Comparison of ENCODE assay signal across 8 cellular contexts in the genomic region with DNA sequence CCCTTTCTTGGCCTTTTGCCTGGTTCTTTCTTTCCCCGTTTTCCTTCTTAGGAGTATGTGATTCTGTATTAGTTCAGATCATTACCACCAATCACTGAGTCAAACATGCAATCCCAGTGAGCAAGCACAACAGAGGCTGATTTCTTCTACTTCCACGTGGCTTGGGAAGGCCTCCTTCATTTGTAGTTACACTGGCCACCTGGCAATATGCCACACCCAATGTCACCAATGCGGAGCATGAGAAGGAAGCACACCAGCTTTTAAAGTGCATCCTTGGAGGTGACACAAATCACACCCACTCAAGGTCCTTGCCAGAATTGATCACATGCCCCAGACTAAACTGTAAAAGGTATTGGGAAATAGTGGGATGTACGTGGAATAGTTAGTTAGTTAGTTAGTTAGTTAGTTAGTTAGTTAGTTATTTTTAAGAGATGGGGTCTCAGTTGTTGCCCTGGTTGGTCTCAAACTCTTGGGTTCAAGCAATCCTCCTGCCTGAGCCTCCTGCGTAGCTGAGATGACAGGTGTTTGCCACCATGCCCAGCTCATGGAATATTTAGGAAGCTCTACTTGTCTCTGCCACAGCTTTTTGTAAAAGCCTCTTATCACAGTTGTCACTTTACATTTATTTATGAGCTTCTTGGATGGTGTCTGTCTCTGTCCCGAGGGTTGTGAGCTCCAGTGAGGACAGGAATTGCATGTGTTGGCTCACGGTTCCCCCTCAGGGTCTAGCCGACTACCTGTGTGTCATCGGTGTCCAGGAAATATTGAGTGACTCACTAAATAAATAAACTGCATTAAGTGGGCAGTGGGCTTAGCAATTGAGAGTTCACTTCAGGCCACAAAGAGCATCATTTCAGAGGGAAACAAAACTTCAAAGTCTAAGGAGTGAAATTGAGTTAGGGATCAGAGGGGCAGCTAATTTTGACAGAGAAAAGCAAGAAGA. TPM values are rescaled to one million over a fixed set of nuclear protein-coding genes. Genes with fewer than 3 reads are reported as not detected.
DNase-seq lines count a peak whose midpoint lies in the region; ATAC-seq, FAIRE-seq and TF ChIP-seq lines count a peak whose summit lies in the region.
"Had no signal": no experiment of that assay in that cellular context is flagged by ENCODE, and none has a peak within 500 bp of the region (broad histone marks: within the 10 kb centered on the region; RNA-seq: fewer than 3 reads in every experiment).

No MANE protein-coding gene starts in this region.

- H3K27ac ChIP-seq in dorsolateral prefrontal cortex (peak overlapping the region in 32 of 59 donors; percentile 1 to 68 (median 40)), osteoblast (ENCODE audit: low read depth, low read length) (no peak overlapping the region)

- intact Hi-C loops in dorsolateral prefrontal cortex (cut with DNase I), result no loop called here

- ATAC-seq in HG03108 (IDR thresholded peaks at IDR 0.05; ENCODE audit: unreplicated experiment), result no peak

- H3K36me3 ChIP-seq in osteoblast (ENCODE audit: insufficient read depth, low read length), result no peaks in the 10 kb centered on the region

- H3K27me3 ChIP-seq in dorsolateral prefrontal cortex (no peaks in the 10 kb centered on the region), osteoblast (ENCODE audit: insufficient read depth, low read length) (no peaks in the 10 kb centered on the region)

- H3K4me1 ChIP-seq in osteoblast (ENCODE audit: insufficient read depth, low read length), result peaks cover 5% of the 10 kb centered on the region

- no peaks in the 10 kb centered on the region for H3K79me2 ChIP-seq in osteoblast (ENCODE audit: insufficient read depth, low read length)

- peak overlapping the region; percentile 53 for H2AFZ ChIP-seq in osteoblast (ENCODE audit: low read length)

- no peak for TF ChIP-seq POLR2A in GM12892 (IDR thresholded peaks at IDR 0.05; ENCODE audit: low read depth, low read length)

- H3K4me2 ChIP-seq in osteoblast (ENCODE audit: insufficient read depth, low read length), result no peak overlapping the region

- no peaks in the 10 kb centered on the region for H4K20me1 ChIP-seq in osteoblast (ENCODE audit: insufficient read depth, low read length)

- no peak for TF ChIP-seq CTCF in dorsolateral prefrontal cortex (IDR thresholded peaks at IDR 0.05 in 54 of 56, conservative IDR thresholded peaks at IDR 0.05 in 2 of 56; ENCODE audit: low read depth in 1 of 56, partially characterized antibody in 56 of 56)
- TF ChIP-seq CTCF in osteoblast (IDR thresholded peaks at IDR 0.05; ENCODE audit: extremely low read depth, low read depth, low read length), result no peak

- no peaks in the 10 kb centered on the region for H3K9me3 ChIP-seq in osteoblast (ENCODE audit: low read depth, low read length)

- peak; percentile 69 for FAIRE-seq in GM12892 (lab: Jason Lieb, UNC)

- DNase-seq in GM12892 (ENCODE audit: insufficient read length) (no peak), NCI-H2227 (lab: John Stamatoyannopoulos, UW; ENCODE audit: unreplicated experiment) (peak; percentile 27), dorsolateral prefrontal cortex (no peak), osteoblast (ENCODE audit: insufficient read length, low spot score, missing footprints) (no peak), AG08395 (ENCODE audit: low spot score) (no peak), NCI-H1105 (lab: John Stamatoyannopoulos, UW) (no peak)
- DNase-seq: activated B cell treated with CpG ODN at 0.5 μM for 24 hours had no signal

- H3K4me3 ChIP-seq in dorsolateral prefrontal cortex, result no peak overlapping the region
- no peak overlapping the region for H3K4me3 ChIP-seq in osteoblast (ENCODE audit: insufficient read depth, low read length)

RNA-seq across cellular contexts. Expression of gene CAB39, which starts 28.1 kb away (rescaled TPM):
- polyA plus RNA-seq in GM12892 (2012; ENCODE audit: missing spikeins), result 68.8 TPM
- total RNA-seq in dorsolateral prefrontal cortex, result 100 to 1,000 TPM in 92 of 120 experiments, 10 to 100 TPM in 28; 57.4 to 149 (median 113) TPM
- total RNA-seq in osteoblast, result 53.2 and 56.6 TPM in 2 replicates
